Comparison of ENCODE assay signal across 1 cellular context in the genomic region with DNA sequence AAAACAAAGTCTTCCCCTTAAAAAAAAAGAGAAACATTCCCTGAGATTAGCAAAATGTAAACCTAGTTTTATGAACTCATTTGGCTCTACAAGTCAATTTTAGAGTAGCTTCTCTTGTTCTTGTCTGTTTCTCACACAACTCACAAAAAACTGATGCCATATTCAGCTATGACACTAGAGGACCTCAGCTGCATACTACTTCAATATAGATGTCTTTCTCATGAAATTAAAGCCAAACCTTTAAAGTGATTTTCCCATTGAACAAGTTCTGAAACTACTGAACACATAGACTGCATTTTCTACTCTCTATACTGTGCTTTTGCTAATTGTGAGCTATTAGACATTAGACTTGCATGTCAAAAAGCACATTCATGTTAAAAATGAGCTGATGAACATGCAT.
A peak's percentile ranks its signal among the peaks of the same experiment; 100 is the strongest.
TF ChIP-seq lines count a peak whose summit lies in the region.

No MANE protein-coding gene starts in this region.

TF ChIP-seq in HepG2, 621 proteins besides CTCF, POLR2A, EP300 and RAD21 (continued from another document):
- TF ChIP-seq, protein P1, sequence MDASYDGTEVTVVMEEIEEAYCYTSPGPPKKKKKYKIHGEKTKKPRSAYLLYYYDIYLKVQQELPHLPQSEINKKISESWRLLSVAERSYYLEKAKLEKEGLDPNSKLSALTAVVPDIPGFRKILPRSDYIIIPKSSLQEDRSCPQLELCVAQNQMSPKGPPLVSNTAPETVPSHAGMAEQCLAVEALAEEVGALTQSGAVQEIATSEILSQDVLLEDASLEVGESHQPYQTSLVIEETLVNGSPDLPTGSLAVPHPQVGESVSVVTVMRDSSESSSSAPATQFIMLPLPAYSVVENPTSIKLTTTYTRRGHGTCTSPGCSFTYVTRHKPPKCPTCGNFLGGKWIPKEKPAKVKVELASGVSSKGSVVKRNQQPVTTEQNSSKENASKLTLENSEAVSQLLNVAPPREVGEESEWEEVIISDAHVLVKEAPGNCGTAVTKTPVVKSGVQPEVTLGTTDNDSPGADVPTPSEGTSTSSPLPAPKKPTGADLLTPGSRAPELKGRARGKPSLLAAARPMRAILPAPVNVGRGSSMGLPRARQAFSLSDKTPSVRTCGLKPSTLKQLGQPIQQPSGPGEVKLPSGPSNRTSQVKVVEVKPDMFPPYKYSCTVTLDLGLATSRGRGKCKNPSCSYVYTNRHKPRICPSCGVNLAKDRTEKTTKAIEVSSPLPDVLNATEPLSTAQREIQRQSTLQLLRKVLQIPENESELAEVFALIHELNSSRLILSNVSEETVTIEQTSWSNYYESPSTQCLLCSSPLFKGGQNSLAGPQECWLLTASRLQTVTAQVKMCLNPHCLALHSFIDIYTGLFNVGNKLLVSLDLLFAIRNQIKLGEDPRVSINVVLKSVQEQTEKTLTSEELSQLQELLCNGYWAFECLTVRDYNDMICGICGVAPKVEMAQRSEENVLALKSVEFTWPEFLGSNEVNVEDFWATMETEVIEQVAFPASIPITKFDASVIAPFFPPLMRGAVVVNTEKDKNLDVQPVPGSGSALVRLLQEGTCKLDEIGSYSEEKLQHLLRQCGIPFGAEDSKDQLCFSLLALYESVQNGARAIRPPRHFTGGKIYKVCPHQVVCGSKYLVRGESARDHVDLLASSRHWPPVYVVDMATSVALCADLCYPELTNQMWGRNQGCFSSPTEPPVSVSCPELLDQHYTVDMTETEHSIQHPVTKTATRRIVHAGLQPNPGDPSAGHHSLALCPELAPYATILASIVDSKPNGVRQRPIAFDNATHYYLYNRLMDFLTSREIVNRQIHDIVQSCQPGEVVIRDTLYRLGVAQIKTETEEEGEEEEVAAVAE (CRISPR knock-in tag; IDR thresholded peaks at IDR 0.05; ENCODE audit: borderline replicate concordance) = 0 out of 2 replicates have a peak, but pooled peaks have one; percentile 45
- TF ChIP-seq ISX (CRISPR knock-in tag; conservative IDR thresholded peaks at IDR 0.05) (no peak), IRF2 (CRISPR knock-in tag; IDR thresholded peaks at IDR 0.05) (0 out of 2 replicates have a peak, but pooled peaks have one; percentile 19), ZNF883 (CRISPR knock-in tag; IDR thresholded peaks at IDR 0.05; ENCODE audit: not compliant biosample characterization) (no peak), NFYB (CRISPR knock-in tag; IDR thresholded peaks at IDR 0.05) (no peak), ZBTB1 (CRISPR knock-in tag; IDR thresholded peaks at IDR 0.05; ENCODE audit: borderline replicate concordance) (no peak), HDAC2 (CRISPR knock-in tag; IDR thresholded peaks at IDR 0.05) (no peak), ELF3 (CRISPR knock-in tag; IDR thresholded peaks at IDR 0.05) (0 out of 2 replicates have a peak, but pooled peaks have one; percentile 13), MIER3 (CRISPR knock-in tag; IDR thresholded peaks at IDR 0.05; ENCODE audit: borderline replicate concordance) (0 out of 2 replicates have a peak, but pooled peaks have one; percentile 34), NFKBIZ (CRISPR knock-in tag; IDR thresholded peaks at IDR 0.05) (no peak), ZNF331 (CRISPR knock-in tag; IDR thresholded peaks at IDR 0.05) (0 out of 2 replicates have a peak, but pooled peaks have one; percentile 31), JUNB (CRISPR knock-in tag; IDR thresholded peaks at IDR 0.05; ENCODE audit: borderline replicate concordance) (no peak), ZNF431 (CRISPR knock-in tag; IDR thresholded peaks at IDR 0.05; ENCODE audit: borderline replicate concordance, low read depth) (no peak), MIXL1 (CRISPR knock-in tag; IDR thresholded peaks at IDR 0.05) (peak; percentile 66), ZNF30 (CRISPR knock-in tag; IDR thresholded peaks at IDR 0.05) (no peak), RXRA (CRISPR knock-in tag; IDR thresholded peaks at IDR 0.05) (no peak), NCOA1 (CRISPR knock-in tag; IDR thresholded peaks at IDR 0.05) (no peak), ZSCAN9 (CRISPR knock-in tag; IDR thresholded peaks at IDR 0.05; ENCODE audit: borderline replicate concordance) (0 out of 2 replicates have a peak, but pooled peaks have one; percentile 30), REXO4 (CRISPR knock-in tag; IDR thresholded peaks at IDR 0.05; ENCODE audit: borderline replicate concordance) (no peak), MED13 (CRISPR knock-in tag; IDR thresholded peaks at IDR 0.05) (no peak), HIVEP1 (CRISPR knock-in tag; IDR thresholded peaks at IDR 0.05) (no peak), ZNF670 (CRISPR knock-in tag; IDR thresholded peaks at IDR 0.05; ENCODE audit: borderline replicate concordance) (no peak)
- TF ChIP-seq, protein P2, sequence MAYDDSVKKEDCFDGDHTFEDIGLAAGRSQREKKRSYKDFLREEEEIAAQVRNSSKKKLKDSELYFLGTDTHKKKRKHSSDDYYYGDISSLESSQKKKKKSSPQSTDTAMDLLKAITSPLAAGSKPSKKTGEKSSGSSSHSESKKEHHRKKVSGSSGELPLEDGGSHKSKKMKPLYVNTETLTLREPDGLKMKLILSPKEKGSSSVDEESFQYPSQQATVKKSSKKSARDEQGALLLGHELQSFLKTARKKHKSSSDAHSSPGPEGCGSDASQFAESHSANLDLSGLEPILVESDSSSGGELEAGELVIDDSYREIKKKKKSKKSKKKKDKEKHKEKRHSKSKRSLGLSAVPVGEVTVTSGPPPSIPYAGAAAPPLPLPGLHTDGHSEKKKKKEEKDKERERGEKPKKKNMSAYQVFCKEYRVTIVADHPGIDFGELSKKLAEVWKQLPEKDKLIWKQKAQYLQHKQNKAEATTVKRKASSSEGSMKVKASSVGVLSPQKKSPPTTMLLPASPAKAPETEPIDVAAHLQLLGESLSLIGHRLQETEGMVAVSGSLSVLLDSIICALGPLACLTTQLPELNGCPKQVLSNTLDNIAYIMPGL (CRISPR knock-in tag; IDR thresholded peaks at IDR 0.05; ENCODE audit: borderline replicate concordance in 1 of 2, low read depth in 1 of 2) = 0 out of 4 replicates have a peak, but pooled peaks of 1 of the 2 experiments have one; percentile 31
- TF ChIP-seq, protein P3, sequence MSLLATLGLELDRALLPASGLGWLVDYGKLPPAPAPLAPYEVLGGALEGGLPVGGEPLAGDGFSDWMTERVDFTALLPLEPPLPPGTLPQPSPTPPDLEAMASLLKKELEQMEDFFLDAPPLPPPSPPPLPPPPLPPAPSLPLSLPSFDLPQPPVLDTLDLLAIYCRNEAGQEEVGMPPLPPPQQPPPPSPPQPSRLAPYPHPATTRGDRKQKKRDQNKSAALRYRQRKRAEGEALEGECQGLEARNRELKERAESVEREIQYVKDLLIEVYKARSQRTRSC (CRISPR knock-in tag; IDR thresholded peaks at IDR 0.05; ENCODE audit: low read depth) = no peak
- TF ChIP-seq, protein P4, sequence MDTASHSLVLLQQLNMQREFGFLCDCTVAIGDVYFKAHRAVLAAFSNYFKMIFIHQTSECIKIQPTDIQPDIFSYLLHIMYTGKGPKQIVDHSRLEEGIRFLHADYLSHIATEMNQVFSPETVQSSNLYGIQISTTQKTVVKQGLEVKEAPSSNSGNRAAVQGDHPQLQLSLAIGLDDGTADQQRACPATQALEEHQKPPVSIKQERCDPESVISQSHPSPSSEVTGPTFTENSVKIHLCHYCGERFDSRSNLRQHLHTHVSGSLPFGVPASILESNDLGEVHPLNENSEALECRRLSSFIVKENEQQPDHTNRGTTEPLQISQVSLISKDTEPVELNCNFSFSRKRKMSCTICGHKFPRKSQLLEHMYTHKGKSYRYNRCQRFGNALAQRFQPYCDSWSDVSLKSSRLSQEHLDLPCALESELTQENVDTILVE (CRISPR knock-in tag; IDR thresholded peaks at IDR 0.05) = peak; percentile 54; the same call in 1 of the 2 replicates
- TF ChIP-seq, protein P5, sequence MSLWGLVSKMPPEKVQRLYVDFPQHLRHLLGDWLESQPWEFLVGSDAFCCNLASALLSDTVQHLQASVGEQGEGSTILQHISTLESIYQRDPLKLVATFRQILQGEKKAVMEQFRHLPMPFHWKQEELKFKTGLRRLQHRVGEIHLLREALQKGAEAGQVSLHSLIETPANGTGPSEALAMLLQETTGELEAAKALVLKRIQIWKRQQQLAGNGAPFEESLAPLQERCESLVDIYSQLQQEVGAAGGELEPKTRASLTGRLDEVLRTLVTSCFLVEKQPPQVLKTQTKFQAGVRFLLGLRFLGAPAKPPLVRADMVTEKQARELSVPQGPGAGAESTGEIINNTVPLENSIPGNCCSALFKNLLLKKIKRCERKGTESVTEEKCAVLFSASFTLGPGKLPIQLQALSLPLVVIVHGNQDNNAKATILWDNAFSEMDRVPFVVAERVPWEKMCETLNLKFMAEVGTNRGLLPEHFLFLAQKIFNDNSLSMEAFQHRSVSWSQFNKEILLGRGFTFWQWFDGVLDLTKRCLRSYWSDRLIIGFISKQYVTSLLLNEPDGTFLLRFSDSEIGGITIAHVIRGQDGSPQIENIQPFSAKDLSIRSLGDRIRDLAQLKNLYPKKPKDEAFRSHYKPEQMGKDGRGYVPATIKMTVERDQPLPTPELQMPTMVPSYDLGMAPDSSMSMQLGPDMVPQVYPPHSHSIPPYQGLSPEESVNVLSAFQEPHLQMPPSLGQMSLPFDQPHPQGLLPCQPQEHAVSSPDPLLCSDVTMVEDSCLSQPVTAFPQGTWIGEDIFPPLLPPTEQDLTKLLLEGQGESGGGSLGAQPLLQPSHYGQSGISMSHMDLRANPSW (CRISPR knock-in tag; IDR thresholded peaks at IDR 0.05; ENCODE audit: borderline replicate concordance) = 0 out of 2 replicates have a peak, but pooled peaks have one; percentile 43
- TF ChIP-seq, protein P6, sequence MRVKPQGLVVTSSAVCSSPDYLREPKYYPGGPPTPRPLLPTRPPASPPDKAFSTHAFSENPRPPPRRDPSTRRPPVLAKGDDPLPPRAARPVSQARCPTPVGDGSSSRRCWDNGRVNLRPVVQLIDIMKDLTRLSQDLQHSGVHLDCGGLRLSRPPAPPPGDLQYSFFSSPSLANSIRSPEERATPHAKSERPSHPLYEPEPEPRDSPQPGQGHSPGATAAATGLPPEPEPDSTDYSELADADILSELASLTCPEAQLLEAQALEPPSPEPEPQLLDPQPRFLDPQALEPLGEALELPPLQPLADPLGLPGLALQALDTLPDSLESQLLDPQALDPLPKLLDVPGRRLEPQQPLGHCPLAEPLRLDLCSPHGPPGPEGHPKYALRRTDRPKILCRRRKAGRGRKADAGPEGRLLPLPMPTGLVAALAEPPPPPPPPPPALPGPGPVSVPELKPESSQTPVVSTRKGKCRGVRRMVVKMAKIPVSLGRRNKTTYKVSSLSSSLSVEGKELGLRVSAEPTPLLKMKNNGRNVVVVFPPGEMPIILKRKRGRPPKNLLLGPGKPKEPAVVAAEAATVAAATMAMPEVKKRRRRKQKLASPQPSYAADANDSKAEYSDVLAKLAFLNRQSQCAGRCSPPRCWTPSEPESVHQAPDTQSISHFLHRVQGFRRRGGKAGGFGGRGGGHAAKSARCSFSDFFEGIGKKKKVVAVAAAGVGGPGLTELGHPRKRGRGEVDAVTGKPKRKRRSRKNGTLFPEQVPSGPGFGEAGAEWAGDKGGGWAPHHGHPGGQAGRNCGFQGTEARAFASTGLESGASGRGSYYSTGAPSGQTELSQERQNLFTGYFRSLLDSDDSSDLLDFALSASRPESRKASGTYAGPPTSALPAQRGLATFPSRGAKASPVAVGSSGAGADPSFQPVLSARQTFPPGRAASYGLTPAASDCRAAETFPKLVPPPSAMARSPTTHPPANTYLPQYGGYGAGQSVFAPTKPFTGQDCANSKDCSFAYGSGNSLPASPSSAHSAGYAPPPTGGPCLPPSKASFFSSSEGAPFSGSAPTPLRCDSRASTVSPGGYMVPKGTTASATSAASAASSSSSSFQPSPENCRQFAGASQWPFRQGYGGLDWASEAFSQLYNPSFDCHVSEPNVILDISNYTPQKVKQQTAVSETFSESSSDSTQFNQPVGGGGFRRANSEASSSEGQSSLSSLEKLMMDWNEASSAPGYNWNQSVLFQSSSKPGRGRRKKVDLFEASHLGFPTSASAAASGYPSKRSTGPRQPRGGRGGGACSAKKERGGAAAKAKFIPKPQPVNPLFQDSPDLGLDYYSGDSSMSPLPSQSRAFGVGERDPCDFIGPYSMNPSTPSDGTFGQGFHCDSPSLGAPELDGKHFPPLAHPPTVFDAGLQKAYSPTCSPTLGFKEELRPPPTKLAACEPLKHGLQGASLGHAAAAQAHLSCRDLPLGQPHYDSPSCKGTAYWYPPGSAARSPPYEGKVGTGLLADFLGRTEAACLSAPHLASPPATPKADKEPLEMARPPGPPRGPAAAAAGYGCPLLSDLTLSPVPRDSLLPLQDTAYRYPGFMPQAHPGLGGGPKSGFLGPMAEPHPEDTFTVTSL (CRISPR knock-in tag; IDR thresholded peaks at IDR 0.05; ENCODE audit: borderline replicate concordance) = no peak
- TF ChIP-seq, protein P7, sequence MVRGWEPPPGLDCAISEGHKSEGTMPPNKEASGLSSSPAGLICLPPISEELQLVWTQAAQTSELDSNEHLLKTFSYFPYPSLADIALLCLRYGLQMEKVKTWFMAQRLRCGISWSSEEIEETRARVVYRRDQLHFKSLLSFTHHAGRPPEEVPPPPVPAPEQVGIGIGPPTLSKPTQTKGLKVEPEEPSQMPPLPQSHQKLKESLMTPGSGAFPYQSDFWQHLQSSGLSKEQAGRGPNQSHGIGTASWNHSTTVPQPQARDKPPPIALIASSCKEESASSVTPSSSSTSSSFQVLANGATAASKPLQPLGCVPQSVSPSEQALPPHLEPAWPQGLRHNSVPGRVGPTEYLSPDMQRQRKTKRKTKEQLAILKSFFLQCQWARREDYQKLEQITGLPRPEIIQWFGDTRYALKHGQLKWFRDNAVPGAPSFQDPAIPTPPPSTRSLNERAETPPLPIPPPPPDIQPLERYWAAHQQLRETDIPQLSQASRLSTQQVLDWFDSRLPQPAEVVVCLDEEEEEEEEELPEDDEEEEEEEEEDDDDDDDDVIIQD (CRISPR knock-in tag; IDR thresholded peaks at IDR 0.05; ENCODE audit: low read depth) = peak; percentile 52; the same call in 1 of the 2 replicates
